ENCODE assay signal across 1 cellular context in genomic region chr16:28879841-28880588, GRCh38.
TF ChIP-seq lines count a peak whose summit lies in the region.

No MANE protein-coding gene starts in this region.

TF ChIP-seq in K562, 482 proteins besides CTCF, POLR2A, EP300 and RAD21 (continued from another document and continues in another):
- no peak for TF ChIP-seq ATF4 (CRISPR knock-in tag; IDR thresholded peaks at IDR 0.05)
- TF ChIP-seq KDM1A (IDR thresholded peaks at IDR 0.05): 0 out of 4 replicates have a peak, but pooled peaks of 1 of the 2 experiments have one; percentile 25
- TF ChIP-seq ZNF280B (CRISPR knock-in tag; IDR thresholded peaks at IDR 0.05): no peak
- no peak for TF ChIP-seq TCF3 (CRISPR knock-in tag; IDR thresholded peaks at IDR 0.05)
- peak; percentile 22 for TF ChIP-seq TBP (optimal IDR thresholded peaks at IDR 0.05; ENCODE audit: low read depth, low read length)
- no peak for TF ChIP-seq HDAC8 (tag; IDR thresholded peaks at IDR 0.05)
- TF ChIP-seq GMEB1 (CRISPR knock-in tag; IDR thresholded peaks at IDR 0.05): no peak
- no peak for TF ChIP-seq ZNF398 (CRISPR knock-in tag; IDR thresholded peaks at IDR 0.05)
- TF ChIP-seq ZNF707 (CRISPR knock-in tag; conservative IDR thresholded peaks at IDR 0.05): no peak
- peak; percentile 46; the same call in 1 of the 2 replicates for TF ChIP-seq PML (IDR thresholded peaks at IDR 0.05; ENCODE audit: low read length)
- no peak for TF ChIP-seq ATF3 (IDR thresholded peaks at IDR 0.05)
- TF ChIP-seq ATF3 (CRISPR knock-in tag; conservative IDR thresholded peaks at IDR 0.05): 0 out of 2 replicates have a peak, but pooled peaks have one; percentile 19
- TF ChIP-seq ZNF445 (CRISPR knock-in tag; IDR thresholded peaks at IDR 0.05; ENCODE audit: low read depth): no peak
- no peak for TF ChIP-seq IRF9 (tag; IDR thresholded peaks at IDR 0.05)
- TF ChIP-seq SIN3A (IDR thresholded peaks at IDR 0.05; ENCODE audit: borderline replicate concordance in 2 of 2, control insufficient read depth in 1 of 2, low read depth in 2 of 2, low read length in 2 of 2): no peak; a peak in 1 of 4 replicates
- TF ChIP-seq PHF20 (IDR thresholded peaks at IDR 0.05; ENCODE audit: partially characterized antibody): peak; percentile 71
- no peak for TF ChIP-seq MCM5 (IDR thresholded peaks at IDR 0.05; ENCODE audit: low read depth)
- no peak for TF ChIP-seq MEIS2 (IDR thresholded peaks at IDR 0.05; ENCODE audit: partially characterized antibody)
- TF ChIP-seq CBFB (CRISPR knock-in tag; IDR thresholded peaks at IDR 0.05): no peak
- TF ChIP-seq SNIP1 (IDR thresholded peaks at IDR 0.05; ENCODE audit: low read depth): no peak
- TF ChIP-seq ASH1L (IDR thresholded peaks at IDR 0.05; ENCODE audit: borderline replicate concordance, low read depth, partially characterized antibody): peak; percentile 52
- no peak for TF ChIP-seq GATA2 (CRISPR knock-in tag; IDR thresholded peaks at IDR 0.05)
- no peak for TF ChIP-seq NR2C1 (IDR thresholded peaks at IDR 0.05)
- no peak for TF ChIP-seq NR2C1 (tag; IDR thresholded peaks at IDR 0.05)
- 0 out of 2 replicates have a peak, but pooled peaks have one; percentile 31 for TF ChIP-seq ILF3 (IDR thresholded peaks at IDR 0.05; ENCODE audit: borderline replicate concordance)
- TF ChIP-seq MTA1 (IDR thresholded peaks at IDR 0.05; ENCODE audit: borderline replicate concordance): no peak
- TF ChIP-seq ZNF431 (CRISPR knock-in tag; IDR thresholded peaks at IDR 0.05): peak; percentile 41; the same call in 1 of the 2 replicates
- no peak for TF ChIP-seq HDGF (IDR thresholded peaks at IDR 0.05)
- no peak for TF ChIP-seq PURB (CRISPR knock-in tag; IDR thresholded peaks at IDR 0.05; ENCODE audit: low read depth)
- peak; percentile 55 for TF ChIP-seq HMGN3 (IDR thresholded peaks at IDR 0.05; ENCODE audit: borderline replicate concordance, extremely low read depth, insufficient read length, low read depth, low read length)
- TF ChIP-seq RERE (CRISPR knock-in tag; IDR thresholded peaks at IDR 0.05; ENCODE audit: borderline replicate concordance): 0 out of 2 replicates have a peak, but pooled peaks have one; percentile 15
- TF ChIP-seq MTA3 (IDR thresholded peaks at IDR 0.05; ENCODE audit: borderline replicate concordance): no peak
- peak; percentile 78; the same call in 1 of the 2 replicates for TF ChIP-seq SREBF2 (CRISPR knock-in tag; IDR thresholded peaks at IDR 0.05)
- no peak for TF ChIP-seq POLR2B (IDR thresholded peaks at IDR 0.05; ENCODE audit: low read depth, partially characterized antibody)
- TF ChIP-seq THRB (CRISPR knock-in tag; conservative IDR thresholded peaks at IDR 0.05): no peak
- peak; percentile 92 for TF ChIP-seq RB1 (IDR thresholded peaks at IDR 0.05; ENCODE audit: low read depth)
- TF ChIP-seq XRCC4 (IDR thresholded peaks at IDR 0.05; ENCODE audit: extremely low read depth, insufficient read depth, insufficient read length): no peak
- TF ChIP-seq HDAC1 (IDR thresholded peaks at IDR 0.05): peak in 1 of 2 experiments; percentile 47; a peak in 1 of 4 replicates
- no peak for TF ChIP-seq ZFP36 (IDR thresholded peaks at IDR 0.05; ENCODE audit: low read depth, low read length, partially characterized antibody)
- peak; percentile 97 to 98 for TF ChIP-seq E2F6 (IDR thresholded peaks at IDR 0.05; ENCODE audit: borderline replicate concordance in 1 of 2, extremely low read depth in 1 of 2, insufficient read depth in 1 of 2, insufficient read length in 1 of 2, low read depth in 1 of 2, low read length in 1 of 2, poor library complexity in 1 of 2, severe bottlenecking in 1 of 2)
- no peak for TF ChIP-seq ETV6 (IDR thresholded peaks at IDR 0.05; ENCODE audit: borderline replicate concordance in 1 of 2, low read depth in 2 of 2, low read length in 1 of 2)
- 0 out of 2 replicates have a peak, but pooled peaks have one; percentile 80 for TF ChIP-seq ETV6 (CRISPR knock-in tag; IDR thresholded peaks at IDR 0.05; ENCODE audit: borderline replicate concordance)
- no peak for TF ChIP-seq ZNF449 (CRISPR knock-in tag; IDR thresholded peaks at IDR 0.05)
- TF ChIP-seq SP1 (CRISPR knock-in tag; IDR thresholded peaks at IDR 0.05): peak; percentile 68
- no peak for TF ChIP-seq ZNF586 (CRISPR knock-in tag; conservative IDR thresholded peaks at IDR 0.05)
- no peak for TF ChIP-seq ATF2 (CRISPR knock-in tag; IDR thresholded peaks at IDR 0.05)
- TF ChIP-seq FOXA1 (IDR thresholded peaks at IDR 0.05; ENCODE audit: borderline replicate concordance): no peak
